In the genomic region with DNA sequence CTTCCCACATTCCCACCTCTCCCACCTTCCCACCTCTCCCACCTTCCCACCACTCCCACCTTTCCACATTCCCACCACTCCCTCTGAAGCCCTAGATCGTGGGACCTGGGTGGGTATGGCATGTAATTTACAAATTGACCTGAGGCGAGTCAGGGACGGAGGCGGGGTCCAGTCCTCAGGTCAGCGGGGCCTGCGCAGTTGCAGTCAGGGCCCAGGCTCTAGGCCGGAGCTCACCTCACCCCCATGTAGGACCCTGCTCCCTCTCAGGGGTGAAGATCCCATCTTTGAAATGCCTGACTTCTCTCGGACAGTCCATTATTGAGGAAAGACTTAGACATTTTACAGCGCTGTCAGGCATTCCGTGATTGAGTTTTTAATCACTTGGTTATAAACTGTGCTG, we compare ENCODE assay signal across 24 cellular contexts.
"Had no signal": no experiment of that assay in that cellular context is flagged by ENCODE, and none has a peak within 500 bp of the region (broad histone marks: within the 10 kb centered on the region; RNA-seq: fewer than 3 reads in every experiment).

No MANE protein-coding gene starts in this region.

- H3K27me3 ChIP-seq: thyroid gland had no signal

- DNase-seq: activated CD4-positive, alpha-beta T cell treated with anti-CD3 and anti-CD28 coated beads for 1 hour; activated CD4-positive, alpha-beta T cell treated with anti-CD3 and anti-CD28 coated beads, Interleukin-2, amount 50 U/mL, for 1 hour; activated CD8-positive, alpha-beta memory T cell treated with anti-CD3 and anti-CD28 coated beads for 24 hours; activated naive CD4-positive, alpha-beta T cell treated with Interleukin-2 at 50 U/mL for 16 hours; activated T-cell treated with anti-CD3 and anti-CD28 coated beads, Interleukin-2, amount 50 U/mL, for 48 hours; amygdala; effector CD4-positive, alpha-beta T cell; heart left ventricle; islet precursor cell; mesendoderm; mucosa of descending colon; nephron progenitor cell; nucleus accumbens; stimulated activated CD4-positive, alpha-beta T cell treated with anti-CD3 and anti-CD28 coated beads, Interleukin-15, amount 100 ng/mL, for 24 hours; T-cell; thyroid gland; WERI-Rb-1 had no signal

- H3K4me1 ChIP-seq: heart left ventricle, parathyroid adenoma, thyroid gland had no signal

- H3K4me3 Mint-ChIP-seq: dendritic cell treated with granulocyte-macrophage colony-stimulating factor and Interleukin-4, amounts not matched to agents 40 ng/mL and 50 ng/mL, for 4 days; nephron progenitor cell; stimulated activated memory B cell treated with anti-CD40 and anti-IgM and Interleukin-4, amounts not matched to agents 10 μg/mL and 1 μg/mL and 100 μg/mL, for 72 hours; T-cell; T-helper 2 cell treated with Interferon-gamma antibody and Interleukin-4, amounts not matched to agents 5 μg/mL and 100 μg/mL, for 36 hours had no signal

- H3K4me3 ChIP-seq: heart left ventricle, mucosa of descending colon, smooth muscle cell, thyroid gland had no signal

- H3K27ac ChIP-seq: heart left ventricle, parathyroid adenoma, thyroid gland, WERI-Rb-1 had no signal

- H3K4me1 Mint-ChIP-seq: nephron progenitor cell; stimulated activated memory B cell treated with anti-CD40 and anti-IgM and Interleukin-4, amounts not matched to agents 10 μg/mL and 1 μg/mL and 100 μg/mL, for 72 hours; T-cell had no signal

- H3K36me3 Mint-ChIP-seq: stimulated activated memory B cell treated with anti-CD40 and anti-IgM and Interleukin-4, amounts not matched to agents 10 μg/mL and 1 μg/mL and 100 μg/mL, for 72 hours; T-cell had no signal

- H3K9me3 ChIP-seq: heart left ventricle, mucosa of descending colon, thyroid gland had no signal

- H3K27ac Mint-ChIP-seq: dendritic cell treated with granulocyte-macrophage colony-stimulating factor and Interleukin-4, amounts not matched to agents 40 ng/mL and 50 ng/mL, for 4 days; nephron progenitor cell; stimulated activated memory B cell treated with anti-CD40 and anti-IgM and Interleukin-4, amounts not matched to agents 10 μg/mL and 1 μg/mL and 100 μg/mL, for 72 hours; T-cell; T-helper 2 cell treated with Interferon-gamma antibody and Interleukin-4, amounts not matched to agents 5 μg/mL and 100 μg/mL, for 36 hours had no signal

- ATAC-seq: heart left ventricle; left colon; mucosa of descending colon; sciatic nerve; stimulated activated memory B cell treated with anti-CD40 and anti-IgM and Interleukin-4, amounts not matched to agents 10 μg/mL and 1 μg/mL and 100 μg/mL, for 72 hours; T-cell had no signal

- H3K36me3 ChIP-seq: thyroid gland, WERI-Rb-1 had no signal
